Comparison of ENCODE assay signal across 1 cellular context in the genomic region with DNA sequence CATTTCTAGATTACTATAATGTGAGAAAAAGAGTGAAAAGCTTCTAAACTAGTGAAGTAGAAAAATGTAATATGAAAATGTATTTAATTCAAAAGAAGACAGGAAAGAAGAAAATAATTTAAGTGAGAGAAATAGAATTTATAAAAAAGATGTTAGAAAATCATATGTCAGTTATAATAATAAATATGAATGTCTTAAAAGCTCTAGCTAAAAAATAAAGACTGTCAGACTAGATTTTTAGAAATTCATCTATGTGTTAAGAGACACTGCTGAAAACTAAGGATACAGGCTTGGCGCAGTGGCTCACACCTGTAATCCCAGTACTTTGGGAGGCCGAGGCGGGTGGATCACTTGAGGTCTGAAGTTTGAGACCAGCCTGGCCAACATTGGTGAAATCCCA.
A peak's percentile ranks its signal among the peaks of the same experiment; 100 is the strongest.
TF ChIP-seq lines count a peak whose summit lies in the region.

No MANE protein-coding gene starts in this region.

TF ChIP-seq in K562, 482 proteins besides CTCF, POLR2A, EP300 and RAD21 (continued from another document):
- 0 out of 2 replicates have a peak, but pooled peaks have one; percentile 18 for TF ChIP-seq ZNF354B (CRISPR knock-in tag; IDR thresholded peaks at IDR 0.05)
